In genomic region chr1:65846911-65847310, GRCh38 we compare ENCODE assay signal across 13 cellular contexts.
"Had no signal": no experiment of that assay in that cellular context is flagged by ENCODE, and none has a peak within 500 bp of the region (broad histone marks: within the 10 kb centered on the region; RNA-seq: fewer than 3 reads in every experiment).

No MANE protein-coding gene starts in this region.

- H3K9me3 ChIP-seq: colonic mucosa had no signal

- ATAC-seq: gastroesophageal sphincter, psoas muscle had no signal

- DNase-seq: activated CD4-positive, alpha-beta memory T cell treated with anti-CD3 and anti-CD28 coated beads for 36 hours; activated CD4-positive, CD25-positive, alpha-beta regulatory T cell treated with anti-CD3 and anti-CD28 coated beads, Interleukin-2, amount 50 U/mL, for 72 hours; activated T-cell treated with anti-CD3 and anti-CD28 coated beads, Interleukin-2, amount 50 U/mL, for 24 hours; amniotic stem cell; caudate nucleus; colonic mucosa; midbrain; psoas muscle; sigmoid colon; stimulated activated CD4-positive, alpha-beta T cell treated with anti-CD3 and anti-CD28 coated beads, Interleukin-2, amount 100 ng/mL, for 24 hours had no signal

- H3K36me3 ChIP-seq: colonic mucosa, esophagus muscularis mucosa, gastroesophageal sphincter, sigmoid colon had no signal

- H3K4me3 ChIP-seq: colonic mucosa, esophagus muscularis mucosa, gastroesophageal sphincter, lung, psoas muscle, sigmoid colon had no signal

- H3K27ac ChIP-seq: colonic mucosa, esophagus muscularis mucosa, gastroesophageal sphincter, psoas muscle, sigmoid colon had no signal

- H3K4me1 ChIP-seq: colonic mucosa, psoas muscle had no signal

- H3K27me3 ChIP-seq: colonic mucosa, esophagus muscularis mucosa, gastroesophageal sphincter, sigmoid colon had no signal
